In genomic region chr14:59140441-59140840, GRCh38 we compare ENCODE assay signal across 19 cellular contexts.
"Had no signal": no experiment of that assay in that cellular context is flagged by ENCODE, and none has a peak within 500 bp of the region (broad histone marks: within the 10 kb centered on the region; RNA-seq: fewer than 3 reads in every experiment).

No MANE protein-coding gene starts in this region.

- H3K36me3 Mint-ChIP-seq: naive thymus-derived CD8-positive, alpha-beta T cell; neural progenitor cell had no signal

- H3K4me1 ChIP-seq: esophagus squamous epithelium, gastroesophageal sphincter, neural progenitor cell, right atrium auricular region had no signal

- H3K4me3 Mint-ChIP-seq: dendritic cell treated with granulocyte-macrophage colony-stimulating factor and Interleukin-4, amounts not matched to agents 40 ng/mL and 50 ng/mL, for 4 days; effector memory CD8-positive, alpha-beta T cell; naive thymus-derived CD8-positive, alpha-beta T cell; neural progenitor cell had no signal

- H3K4me1 Mint-ChIP-seq: naive thymus-derived CD8-positive, alpha-beta T cell had no signal

- DNase-seq: effector memory CD8-positive, alpha-beta T cell; esophagus squamous epithelium; foreskin fibroblast; glutamatergic neuron; islet precursor cell; naive thymus-derived CD8-positive, alpha-beta T cell; nucleus accumbens; ovary; small intestine; stimulated activated CD4-positive, alpha-beta T cell treated with anti-CD3 and anti-CD28 coated beads, Interleukin-2, amount 100 ng/mL, for 48 hours; stimulated activated naive CD4-positive, alpha-beta T cell treated with Interleukin-2 at 50 U/mL for 16 hours; trophoblast cell had no signal

- H3K27me3 ChIP-seq: esophagus squamous epithelium, gastroesophageal sphincter, neural progenitor cell, ovary, right atrium auricular region had no signal

- ATAC-seq: effector memory CD8-positive, alpha-beta T cell; gastroesophageal sphincter; naive thymus-derived CD8-positive, alpha-beta T cell had no signal

- H3K36me3 ChIP-seq: esophagus squamous epithelium, gastroesophageal sphincter, neural progenitor cell, ovary, right atrium auricular region had no signal

- H3K9me3 Mint-ChIP-seq: dendritic cell treated with granulocyte-macrophage colony-stimulating factor and Interleukin-4, amounts not matched to agents 40 ng/mL and 50 ng/mL, for 4 days; effector memory CD8-positive, alpha-beta T cell; naive thymus-derived CD8-positive, alpha-beta T cell; neural progenitor cell had no signal

- H3K4me3 ChIP-seq: esophagus squamous epithelium, gastroesophageal sphincter, neural progenitor cell, ovary, right atrium auricular region had no signal

- H3K9me3 ChIP-seq: esophagus squamous epithelium, gastroesophageal sphincter, ovary, right atrium auricular region had no signal

- H3K9ac ChIP-seq: neural progenitor cell had no signal

- FAIRE-seq: colon, small intestine, urothelium cell line had no signal

- H3K27ac Mint-ChIP-seq: dendritic cell treated with granulocyte-macrophage colony-stimulating factor and Interleukin-4, amounts not matched to agents 40 ng/mL and 50 ng/mL, for 4 days; effector memory CD8-positive, alpha-beta T cell; naive thymus-derived CD8-positive, alpha-beta T cell; neural progenitor cell had no signal

- H3K27ac ChIP-seq: epithelial cell of prostate, esophagus squamous epithelium, gastroesophageal sphincter, neural progenitor cell, ovary, right atrium auricular region had no signal
